8 cellular contexts compared by ENCODE assay signal in the genomic region with DNA sequence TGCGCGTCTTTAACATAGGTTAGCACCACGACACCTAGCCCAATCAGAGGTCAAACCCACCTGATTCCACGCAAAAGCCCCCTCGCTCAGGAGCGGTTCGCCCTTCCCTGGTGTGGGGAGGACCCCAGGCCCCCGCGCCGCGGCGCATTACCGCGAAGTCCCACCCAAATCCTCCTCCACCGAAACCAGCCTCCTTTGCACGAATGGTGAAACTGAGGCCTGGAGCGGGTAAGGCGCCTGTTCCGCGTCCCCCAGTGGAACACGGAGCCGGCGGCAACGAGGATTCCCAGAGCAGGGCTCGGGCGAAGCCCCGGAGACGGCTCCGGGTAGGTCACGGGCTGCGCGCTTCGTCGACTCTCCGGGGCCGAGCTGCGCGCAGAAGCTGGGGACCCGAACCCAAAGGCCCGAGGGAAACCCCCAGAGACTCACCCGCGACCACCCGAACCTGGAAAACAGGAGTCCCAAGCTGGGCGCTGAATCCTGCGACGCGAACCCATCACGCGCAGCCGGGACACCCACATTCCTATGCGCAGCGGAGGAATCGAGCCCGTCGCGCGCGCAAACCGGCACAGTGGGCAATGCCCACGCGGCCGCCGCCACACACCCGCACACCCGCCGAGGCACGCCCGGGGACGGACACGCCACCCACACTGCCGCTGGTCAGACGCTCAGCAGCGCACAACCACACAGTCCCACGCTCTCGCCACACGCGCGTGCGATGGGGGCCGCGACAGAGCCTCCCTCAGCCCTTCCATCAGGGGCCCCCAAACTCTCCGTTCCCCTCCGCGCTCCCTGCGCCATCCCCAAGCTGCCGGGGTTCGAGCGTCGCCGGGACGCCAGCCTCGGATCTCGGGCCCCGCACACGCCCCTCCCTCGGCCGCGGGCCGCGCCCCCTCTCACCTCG. TPM values are rescaled to one million over a fixed set of nuclear protein-coding genes. Genes with fewer than 3 reads are reported as not detected.
DNase-seq lines count a peak whose midpoint lies in the region; ATAC-seq lines count a peak whose summit lies in the region.

No MANE protein-coding gene starts in this region.

- H3K9me3 Mint-ChIP-seq in activated CD4-positive, alpha-beta memory T cell treated with anti-CD3 and anti-CD28 coated beads for 36 hours: peaks cover 8% of the 10 kb centered on the region
- peaks cover 7% of the 10 kb centered on the region for H3K9me3 Mint-ChIP-seq in activated CD4-positive, alpha-beta memory T cell treated with anti-CD3 and anti-CD28 coated beads, Interleukin-2, amount 10 ng/mL, durations not matched to agents 7 days and 5 days
- H3K9me3 Mint-ChIP-seq in naive thymus-derived CD4-positive, alpha-beta T cell: peaks cover 0 to 16% (median 7%) of the 10 kb centered on the region in 11 donors

- H3K27me3 Mint-ChIP-seq in activated CD4-positive, alpha-beta memory T cell treated with anti-CD3 and anti-CD28 coated beads for 36 hours: peaks cover 49% of the 10 kb centered on the region
- H3K27me3 Mint-ChIP-seq in activated CD4-positive, alpha-beta memory T cell treated with anti-CD3 and anti-CD28 coated beads, Interleukin-2, amount 10 ng/mL, durations not matched to agents 7 days and 5 days: peaks cover 73% of the 10 kb centered on the region
- H3K27me3 Mint-ChIP-seq in naive thymus-derived CD4-positive, alpha-beta T cell: peaks cover 53 to 74% (median 62%) of the 10 kb centered on the region in 5 donors

- H3K36me3 ChIP-seq in MG63: no peaks in the 10 kb centered on the region; the same call in 1 of the 2 replicates
- no peaks in the 10 kb centered on the region for H3K36me3 ChIP-seq in effector memory CD4-positive, alpha-beta T cell (ENCODE audit: control insufficient read depth, insufficient read depth, low read length)
- no peaks in the 10 kb centered on the region for H3K36me3 ChIP-seq in naive thymus-derived CD4-positive, alpha-beta T cell (ENCODE audit: control insufficient read depth in 2 of 3, insufficient read depth in 3 of 3, low read length in 3 of 3)

- H3K27me3 ChIP-seq in MG63: no peaks in the 10 kb centered on the region
- H3K27me3 ChIP-seq in effector memory CD4-positive, alpha-beta T cell (replicated peaks; ENCODE audit: control insufficient read depth, insufficient read depth, low read length, poor library complexity, severe bottlenecking): peaks cover 15% of the 10 kb centered on the region
- peaks cover 0 to 10% of the 10 kb centered on the region in 2 donors for H3K27me3 ChIP-seq in naive thymus-derived CD4-positive, alpha-beta T cell (ENCODE audit: control insufficient read depth in 2 of 2, insufficient read depth in 2 of 2, low read length in 2 of 2)

- peaks cover 4% of the 10 kb centered on the region for H3K4me1 ChIP-seq in effector memory CD4-positive, alpha-beta T cell (ENCODE audit: control insufficient read depth, insufficient read depth, low read length, poor library complexity, severe bottlenecking)
- no peaks in the 10 kb centered on the region for H3K4me1 ChIP-seq in naive thymus-derived CD4-positive, alpha-beta T cell (ENCODE audit: control insufficient read depth in 2 of 2, insufficient read depth in 2 of 2, low read length in 2 of 2)

- intact Hi-C loops in activated CD4-positive, alpha-beta memory T cell treated with anti-CD3 and anti-CD28 coated beads for 36 hours (cut with micrococcal nuclease): no loop called here
- intact Hi-C loops in naive thymus-derived CD4-positive, alpha-beta T cell (cut with micrococcal nuclease): no loop called here

- peak overlapping the region; percentile 69 for H3K4me3 ChIP-seq in MG63
- H3K4me3 ChIP-seq in effector memory CD4-positive, alpha-beta T cell (ENCODE audit: insufficient read depth, low read depth, low read length, poor library complexity, severe bottlenecking): peak overlapping the region; percentile 31
- no peak overlapping the region for H3K4me3 ChIP-seq in naive thymus-derived CD4-positive, alpha-beta T cell (ENCODE audit: low read length)

- H3K4me1 Mint-ChIP-seq in activated CD4-positive, alpha-beta memory T cell treated with anti-CD3 and anti-CD28 coated beads for 36 hours (ENCODE audit: low read depth): peaks cover 2% of the 10 kb centered on the region
- peaks cover 8% of the 10 kb centered on the region for H3K4me1 Mint-ChIP-seq in activated CD4-positive, alpha-beta memory T cell treated with anti-CD3 and anti-CD28 coated beads, Interleukin-2, amount 10 ng/mL, durations not matched to agents 7 days and 5 days
- peaks cover 0 to 7% (median 3%) of the 10 kb centered on the region in 7 donors for H3K4me1 Mint-ChIP-seq in naive thymus-derived CD4-positive, alpha-beta T cell

- peaks cover 2% of the 10 kb centered on the region for H3K36me3 Mint-ChIP-seq in activated CD4-positive, alpha-beta memory T cell treated with anti-CD3 and anti-CD28 coated beads for 36 hours
- H3K36me3 Mint-ChIP-seq in activated CD4-positive, alpha-beta memory T cell treated with anti-CD3 and anti-CD28 coated beads, Interleukin-2, amount 10 ng/mL, durations not matched to agents 7 days and 5 days (ENCODE audit: low read depth): peaks cover 3% of the 10 kb centered on the region
- peaks cover 0 to 15% (median 5%) of the 10 kb centered on the region in 5 donors for H3K36me3 Mint-ChIP-seq in naive thymus-derived CD4-positive, alpha-beta T cell

- POLR2A ChIA-PET in activated CD4-positive, alpha-beta memory T cell treated with anti-CD3 and anti-CD28 coated beads for 36 hours (lab: Charles Lee): no interaction called here
- POLR2A ChIA-PET in activated CD4-positive, alpha-beta memory T cell treated with anti-CD3 and anti-CD28 coated beads, Interleukin-2, amount 10 ng/mL, durations not matched to agents 7 days and 5 days (lab: Charles Lee): no interaction called here
- POLR2A ChIA-PET in naive thymus-derived CD4-positive, alpha-beta T cell (lab: Charles Lee): no interaction called here

- no peak for DNase-seq in activated CD4-positive, alpha-beta memory T cell treated with anti-CD3 and anti-CD28 coated beads for 36 hours
- no peak for DNase-seq in activated CD4-positive, alpha-beta memory T cell treated with anti-CD3 and anti-CD28 coated beads, Interleukin-2, amount 10 ng/mL, durations not matched to agents 7 days and 5 days
- DNase-seq in MG63: no peak
- DNase-seq in effector memory CD4-positive, alpha-beta T cell: no peak
- no peak for DNase-seq in naive thymus-derived CD4-positive, alpha-beta T cell
- DNase-seq in stimulated activated naive CD4-positive, alpha-beta T cell treated with Interleukin-2 at 50 U/mL for 16 hours (lab: John Stamatoyannopoulos, UW): no peak

- no peak overlapping the region for H3K27ac Mint-ChIP-seq in activated CD4-positive, alpha-beta memory T cell treated with anti-CD3 and anti-CD28 coated beads for 36 hours
- H3K27ac Mint-ChIP-seq in activated CD4-positive, alpha-beta memory T cell treated with anti-CD3 and anti-CD28 coated beads, Interleukin-2, amount 10 ng/mL, durations not matched to agents 7 days and 5 days: no peak overlapping the region
- H3K27ac Mint-ChIP-seq in naive thymus-derived CD4-positive, alpha-beta T cell: no peak overlapping the region

- peak; percentile 10 for ATAC-seq in naive thymus-derived CD4-positive, alpha-beta T cell
- ATAC-seq in HG02623 (IDR thresholded peaks at IDR 0.05; ENCODE audit: unreplicated experiment) (no peak), HG02884 (IDR thresholded peaks at IDR 0.05; ENCODE audit: unreplicated experiment) (no peak)

- H3K4me3 Mint-ChIP-seq in activated CD4-positive, alpha-beta memory T cell treated with anti-CD3 and anti-CD28 coated beads for 36 hours: peak overlapping the region; percentile 42
- H3K4me3 Mint-ChIP-seq in activated CD4-positive, alpha-beta memory T cell treated with anti-CD3 and anti-CD28 coated beads, Interleukin-2, amount 10 ng/mL, durations not matched to agents 7 days and 5 days: no peak overlapping the region
- H3K4me3 Mint-ChIP-seq in naive thymus-derived CD4-positive, alpha-beta T cell: peak overlapping the region in 7 of 10 donors; percentile 12 to 74 (median 50)

- H3K9me3 ChIP-seq in MG63: peaks cover 4% of the 10 kb centered on the region
- H3K9me3 ChIP-seq in effector memory CD4-positive, alpha-beta T cell (ENCODE audit: control insufficient read depth, low read length): no peaks in the 10 kb centered on the region
- H3K9me3 ChIP-seq in naive thymus-derived CD4-positive, alpha-beta T cell (ENCODE audit: control insufficient read depth in 2 of 3, low read length in 3 of 3): no peaks in the 10 kb centered on the region

- CTCF ChIA-PET in activated CD4-positive, alpha-beta memory T cell treated with anti-CD3 and anti-CD28 coated beads for 36 hours (lab: Charles Lee): no interaction called here
- CTCF ChIA-PET in activated CD4-positive, alpha-beta memory T cell treated with anti-CD3 and anti-CD28 coated beads, Interleukin-2, amount 10 ng/mL, durations not matched to agents 7 days and 5 days (lab: Charles Lee): no interaction called here
- CTCF ChIA-PET in naive thymus-derived CD4-positive, alpha-beta T cell (lab: Charles Lee): no interaction called here

- H3K27ac ChIP-seq in effector memory CD4-positive, alpha-beta T cell (ENCODE audit: insufficient read depth, low read length, poor library complexity, severe bottlenecking): no peak overlapping the region
- no peak overlapping the region for H3K27ac ChIP-seq in naive thymus-derived CD4-positive, alpha-beta T cell (ENCODE audit: low read depth, low read length)

RNA-seq across cellular contexts. Expression of gene GLIS1, which starts 0.5 kb away (rescaled TPM):
- not detected for total RNA-seq in activated CD4-positive, alpha-beta memory T cell treated with anti-CD3 and anti-CD28 coated beads for 36 hours
- total RNA-seq in activated CD4-positive, alpha-beta memory T cell treated with anti-CD3 and anti-CD28 coated beads, Interleukin-2, amount 10 ng/mL, durations not matched to agents 7 days and 5 days: not detected
- 1.4 TPM in 1 of 2 replicates, not detected in the other for total RNA-seq in MG63 (2014; rRNA removed; shearing (Covaris generic); ENCODE audit: low replicate concordance)
- not detected for total RNA-seq in naive thymus-derived CD4-positive, alpha-beta T cell
- not detected for polyA plus RNA-seq in naive thymus-derived CD4-positive, alpha-beta T cell
